ENCODE assay signal across 28 cellular contexts in genomic region chr10:70303731-70304130, GRCh38. TPM values are rescaled to one million over a fixed set of nuclear protein-coding genes. Genes with fewer than 3 reads are reported as not detected.
"Had no signal": no experiment of that assay in that cellular context is flagged by ENCODE, and none has a peak within 500 bp of the region (broad histone marks: within the 10 kb centered on the region; RNA-seq: fewer than 3 reads in every experiment).

No MANE protein-coding gene starts in this region.

- H3K27ac Mint-ChIP-seq: mesothelial cell of epicardium; naive B cell; natural killer cell; progenitor cell of endocrine pancreas; stimulated activated effector memory CD8-positive, alpha-beta T cell treated with anti-CD3 and anti-CD28 coated beads, Interleukin-12 subunit alpha, Interleukin-12 subunit beta, amount 100 ng/mL, for 72 hours; stimulated activated naive CD8-positive, alpha-beta T cell treated with anti-CD3 and anti-CD28 coated beads, Interleukin-15, Interleukin-2, amounts not matched to agents 100 ng/mL and 50 ng/mL, for 24 hours; type B pancreatic cell had no signal

- H3K27ac ChIP-seq: left lung, lower lobe of right lung, ovary, sigmoid colon, spleen, suprapubic skin, thoracic aorta, tibial artery, uterus had no signal

- H3K9me3 Mint-ChIP-seq: mesothelial cell of epicardium; natural killer cell; stimulated activated effector memory CD8-positive, alpha-beta T cell treated with anti-CD3 and anti-CD28 coated beads, Interleukin-12 subunit alpha, Interleukin-12 subunit beta, amount 100 ng/mL, for 72 hours; stimulated activated naive CD8-positive, alpha-beta T cell treated with anti-CD3 and anti-CD28 coated beads, Interleukin-15, Interleukin-2, amounts not matched to agents 100 ng/mL and 50 ng/mL, for 24 hours; type B pancreatic cell had no signal

- H3K27me3 ChIP-seq: left lung, ovary, sigmoid colon, spleen, suprapubic skin, tibial artery, uterus had no signal

- ATAC-seq: left colon; left lung; lower lobe of right lung; natural killer cell; right cardiac atrium; stimulated activated effector memory CD8-positive, alpha-beta T cell treated with anti-CD3 and anti-CD28 coated beads, Interleukin-12 subunit alpha, Interleukin-12 subunit beta, amount 100 ng/mL, for 72 hours had no signal

- H3K27me3 Mint-ChIP-seq: naive B cell; progenitor cell of endocrine pancreas; stimulated activated naive CD8-positive, alpha-beta T cell treated with anti-CD3 and anti-CD28 coated beads, Interleukin-15, Interleukin-2, amounts not matched to agents 100 ng/mL and 50 ng/mL, for 24 hours; type B pancreatic cell had no signal

- H3K4me1 ChIP-seq: sigmoid colon, suprapubic skin, tibial artery, uterus had no signal

- H3K36me3 Mint-ChIP-seq: mesothelial cell of epicardium; naive B cell; natural killer cell; stimulated activated effector memory CD8-positive, alpha-beta T cell treated with anti-CD3 and anti-CD28 coated beads, Interleukin-12 subunit alpha, Interleukin-12 subunit beta, amount 100 ng/mL, for 72 hours; type B pancreatic cell had no signal

- H3K4me1 Mint-ChIP-seq: mesothelial cell of epicardium; natural killer cell; stimulated activated effector memory CD8-positive, alpha-beta T cell treated with anti-CD3 and anti-CD28 coated beads, Interleukin-12 subunit alpha, Interleukin-12 subunit beta, amount 100 ng/mL, for 72 hours had no signal

- H3K4me3 Mint-ChIP-seq: mesothelial cell of epicardium; naive B cell; natural killer cell; stimulated activated effector memory CD8-positive, alpha-beta T cell treated with anti-CD3 and anti-CD28 coated beads, Interleukin-12 subunit alpha, Interleukin-12 subunit beta, amount 100 ng/mL, for 72 hours; stimulated activated naive CD8-positive, alpha-beta T cell treated with anti-CD3 and anti-CD28 coated beads, Interleukin-15, Interleukin-2, amounts not matched to agents 100 ng/mL and 50 ng/mL, for 24 hours; type B pancreatic cell had no signal

- H3K4me3 ChIP-seq: left lung, lower lobe of right lung, ovary, sigmoid colon, spleen, suprapubic skin, thoracic aorta, tibial artery, uterus had no signal

- DNase-seq: hippocampal formation; left colon; left lung; lower lobe of right lung; mammary epithelial cell; mesenchymal stem cell; naive B cell; natural killer cell; sigmoid colon; small intestine; spleen; stimulated activated CD4-positive, alpha-beta T cell treated with anti-CD3 and anti-CD28 coated beads, Interleukin-4, amount 100 ng/mL, for 24 hours; stimulated activated naive CD4-positive, alpha-beta T cell; tibial artery; uterus had no signal

- H3K9me3 ChIP-seq: left lung, lower lobe of right lung, ovary, sigmoid colon, spleen, suprapubic skin, thoracic aorta, tibial artery, uterus had no signal

- H3K36me3 ChIP-seq: left lung, lower lobe of right lung, ovary, spleen, suprapubic skin, thoracic aorta, uterus had no signal

RNA-seq across cellular contexts. Expression of gene NPFFR1, which starts 19.9 kb away (rescaled TPM):
- total RNA-seq: progenitor cell of endocrine pancreas, pulmonary artery endothelial cell, subcutaneous adipose tissue had no signal
- polyA plus RNA-seq: keratinocyte, liver had no signal
